Comparison of ENCODE assay signal across 34 cellular contexts in the genomic region with DNA sequence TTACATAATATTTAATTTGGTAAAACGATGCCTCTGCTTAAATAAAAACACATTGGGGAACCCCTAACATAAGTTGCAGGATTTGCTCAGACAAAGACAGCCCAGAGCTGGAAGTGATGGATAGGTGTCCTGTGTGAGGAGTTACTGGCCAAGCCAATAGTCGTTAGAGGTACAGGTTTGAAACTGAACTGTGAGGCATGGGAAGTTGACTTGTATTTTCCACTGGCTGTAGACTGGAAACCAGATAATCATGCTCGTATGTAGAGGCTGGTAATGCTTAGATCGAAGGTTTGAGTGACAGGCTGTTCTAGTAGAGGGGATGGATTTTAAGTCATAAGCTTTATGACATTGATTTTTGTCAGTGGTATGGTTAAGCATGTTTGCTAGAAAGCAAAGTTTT. TPM values are rescaled to one million over a fixed set of nuclear protein-coding genes. Genes with fewer than 3 reads are reported as not detected.
"Had no signal": no experiment of that assay in that cellular context is flagged by ENCODE, and none has a peak within 500 bp of the region (broad histone marks: within the 10 kb centered on the region; RNA-seq: fewer than 3 reads in every experiment).

No MANE protein-coding gene starts in this region.

- H3K4me1 Mint-ChIP-seq: activated B cell treated with CpG ODN at 0.5 μM for 24 hours; activated T-helper 17 cell treated with anti-CD3 and anti-CD28 coated beads, Interleukin-2, amount 50 U/mL, for 72 hours had no signal

- DNase-seq: activated B cell treated with CpG ODN at 0.5 μM for 24 hours; activated CD4-positive, alpha-beta T cell treated with anti-CD3 and anti-CD28 coated beads for 48 hours; activated CD4-positive, alpha-beta T cell treated with anti-CD3 and anti-CD28 coated beads, Interleukin-2, amount 50 U/mL, for 1 hour; activated CD4-positive, alpha-beta T cell treated with anti-CD3 and anti-CD28 coated beads, Interleukin-2, amount 50 U/mL, for 48 hours; activated CD8-positive, alpha-beta memory T cell treated with anti-CD3 and anti-CD28 coated beads for 24 hours; activated CD8-positive, alpha-beta T cell treated with anti-CD3 and anti-CD28 coated beads for 36 hours; activated effector memory CD4-positive, alpha-beta T cell treated with Interleukin-2 at 50 U/mL for 16 hours; activated gamma-delta T cell treated with Interleukin-2 at 50 U/mL for 16 hours; activated naive CD4-positive, alpha-beta T cell treated with anti-CD3 and anti-CD28 coated beads, Interleukin-2, amount 50 U/mL, for 16 hours; activated naive CD4-positive, alpha-beta T cell treated with Interleukin-2 at 50 U/mL for 16 hours; activated T-cell treated with anti-CD3 and anti-CD28 coated beads, Interleukin-2, amount 50 U/mL, for 4 hours; amniotic stem cell; anterior cingulate cortex; body of pancreas; caudate nucleus; cortex of kidney; dermis blood vessel endothelial cell; effector CD4-positive, alpha-beta T cell; effector memory CD8-positive, alpha-beta T cell; esophagus squamous epithelium; foreskin melanocyte; heart right ventricle; T1000; WERI-Rb-1 had no signal

- H3K36me3 ChIP-seq: esophagus squamous epithelium, gastroesophageal sphincter, heart right ventricle, WERI-Rb-1 had no signal

- H3K9me3 ChIP-seq: body of pancreas, esophagus squamous epithelium, gastroesophageal sphincter had no signal

- H3K27me3 Mint-ChIP-seq: activated B cell treated with CpG ODN at 0.5 μM for 24 hours; activated CD8-positive, alpha-beta T cell treated with anti-CD3 and anti-CD28 coated beads for 36 hours had no signal

- H3K4me2 ChIP-seq: hepatocyte had no signal

- H3K27ac Mint-ChIP-seq: activated B cell treated with CpG ODN at 0.5 μM for 24 hours; activated CD8-positive, alpha-beta T cell treated with anti-CD3 and anti-CD28 coated beads for 36 hours; activated naive CD8-positive, alpha-beta T cell; activated T-helper 17 cell treated with anti-CD3 and anti-CD28 coated beads, Interleukin-2, amount 50 U/mL, for 72 hours; effector memory CD8-positive, alpha-beta T cell; T-helper 1 cell treated with Interleukin-12 subunit alpha and Interleukin-12 subunit beta and Interleukin-4 antibody, amounts not matched to agents 30 μg/mL and 1 μg/mL, for 36 hours; T-helper 2 cell treated with Interferon-gamma antibody and Interleukin-4, amounts not matched to agents 5 μg/mL and 100 μg/mL, for 36 hours had no signal

- ATAC-seq: activated CD4-positive, CD25-positive, alpha-beta regulatory T cell treated with anti-CD3 and anti-CD28 coated beads, Interleukin-2, amount 50 U/mL, for 24 hours; activated CD8-positive, alpha-beta T cell treated with anti-CD3 and anti-CD28 coated beads for 36 hours; activated T-cell treated with anti-CD3 and anti-CD28 coated beads, Interleukin-2, amount 50 U/mL, for 4 hours; activated T-helper 17 cell treated with anti-CD3 and anti-CD28 coated beads, Interleukin-2, amount 50 U/mL, for 72 hours; body of pancreas; effector memory CD8-positive, alpha-beta T cell; gastroesophageal sphincter; heart right ventricle had no signal

- H3K79me2 ChIP-seq: hepatocyte had no signal

- H3K4me3 ChIP-seq: body of pancreas, esophagus squamous epithelium, gastroesophageal sphincter, heart right ventricle, hepatocyte had no signal

- FAIRE-seq: colon, endothelial cell of umbilical vein had no signal

- H3K27me3 ChIP-seq: esophagus squamous epithelium, gastroesophageal sphincter, heart right ventricle, hepatocyte had no signal

- H3K27ac ChIP-seq: body of pancreas, epithelial cell of prostate, esophagus squamous epithelium, gastroesophageal sphincter, heart right ventricle, hepatocyte, WERI-Rb-1 had no signal

- H3K4me1 ChIP-seq: body of pancreas, esophagus squamous epithelium, gastroesophageal sphincter had no signal

- H3K9me3 Mint-ChIP-seq: activated CD8-positive, alpha-beta T cell treated with anti-CD3 and anti-CD28 coated beads for 36 hours; activated T-cell treated with anti-CD3 and anti-CD28 coated beads, Interleukin-2, amount 50 U/mL, for 4 hours; activated T-helper 17 cell treated with anti-CD3 and anti-CD28 coated beads, Interleukin-2, amount 50 U/mL, for 72 hours; effector memory CD8-positive, alpha-beta T cell; T-helper 2 cell treated with Interferon-gamma antibody and Interleukin-4, amounts not matched to agents 5 μg/mL and 100 μg/mL, for 36 hours had no signal

- H3K4me3 Mint-ChIP-seq: activated B cell treated with CpG ODN at 0.5 μM for 24 hours; activated CD8-positive, alpha-beta T cell treated with anti-CD3 and anti-CD28 coated beads for 36 hours; activated naive CD8-positive, alpha-beta T cell; activated T-cell treated with anti-CD3 and anti-CD28 coated beads, Interleukin-2, amount 50 U/mL, for 4 hours; activated T-helper 17 cell treated with anti-CD3 and anti-CD28 coated beads, Interleukin-2, amount 50 U/mL, for 72 hours; effector memory CD8-positive, alpha-beta T cell; T-helper 1 cell treated with Interleukin-12 subunit alpha and Interleukin-12 subunit beta and Interleukin-4 antibody, amounts not matched to agents 30 μg/mL and 1 μg/mL, for 36 hours; T-helper 2 cell treated with Interferon-gamma antibody and Interleukin-4, amounts not matched to agents 5 μg/mL and 100 μg/mL, for 36 hours had no signal

- H3K36me3 Mint-ChIP-seq: activated naive CD8-positive, alpha-beta T cell had no signal

- H2AFZ ChIP-seq: hepatocyte had no signal

RNA-seq across cellular contexts. Expression of a gene that starts 24.8 kb away (rescaled TPM):
- total RNA-seq: activated B cell treated with CpG ODN at 0.5 μM for 24 hours; activated CD8-positive, alpha-beta T cell treated with anti-CD3 and anti-CD28 coated beads for 36 hours; activated T-helper 17 cell treated with anti-CD3 and anti-CD28 coated beads, Interleukin-2, amount 50 U/mL, for 72 hours had no signal
